11 cellular contexts compared by ENCODE assay signal in the genomic region with DNA sequence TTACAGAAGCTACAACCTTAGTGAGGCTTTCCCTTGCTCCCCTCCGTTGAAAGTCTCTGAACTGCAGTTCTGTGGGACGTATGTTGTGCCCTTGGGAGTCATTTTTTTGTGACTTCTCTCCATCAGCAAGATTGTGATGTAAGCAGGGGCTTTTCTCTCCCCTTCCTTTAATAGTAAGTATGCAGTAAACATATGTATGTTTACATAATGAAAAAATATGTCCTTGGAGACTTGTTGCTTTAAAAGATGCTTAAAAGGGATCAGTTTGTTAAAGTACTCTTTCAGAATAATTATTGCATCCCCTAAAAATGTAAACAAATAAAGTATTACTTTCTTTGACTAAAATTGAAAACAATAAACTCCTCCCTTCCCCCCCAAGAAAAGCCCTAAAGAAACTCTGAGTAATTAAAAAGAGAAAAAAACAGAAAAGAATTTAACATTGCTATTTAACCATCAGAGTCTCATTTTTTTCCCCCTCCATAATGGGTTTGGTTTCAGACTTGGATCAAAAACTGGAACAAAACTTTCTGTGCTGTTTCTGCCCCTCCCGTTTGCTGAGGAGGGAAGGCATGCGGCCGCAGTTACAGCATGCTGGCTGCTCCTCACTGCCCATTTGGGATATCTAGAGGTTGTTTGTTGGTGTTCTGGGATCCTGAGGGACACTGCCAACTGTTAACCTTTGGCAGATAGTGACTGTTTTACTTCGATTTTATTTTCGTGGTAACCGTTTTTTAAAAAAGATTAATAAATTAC. TPM values are rescaled to one million over a fixed set of nuclear protein-coding genes. Genes with fewer than 3 reads are reported as not detected.
DNase-seq lines count a peak whose midpoint lies in the region; ATAC-seq and TF ChIP-seq lines count a peak whose summit lies in the region.
"Had no signal": no experiment of that assay in that cellular context is flagged by ENCODE, and none has a peak within 500 bp of the region (broad histone marks: within the 10 kb centered on the region; RNA-seq: fewer than 3 reads in every experiment).

No MANE protein-coding gene starts in this region.

- H3K4me3 ChIP-seq in GM23248 (peak overlapping the region; percentile 50), smooth muscle cell (no peak overlapping the region)

- peak overlapping the region; percentile 95 for H3K27ac ChIP-seq in GM23248
- peak overlapping the region; percentile 20 for H3K27ac ChIP-seq in cingulate gyrus (ENCODE audit: low read depth, low read length)
- peak overlapping the region; percentile 96 for H3K27ac ChIP-seq in smooth muscle cell (ENCODE audit: low read depth)

- peaks cover 96% of the 10 kb centered on the region for H3F3A ChIP-seq in GM23248 (ENCODE audit: insufficient read depth)
- H3F3A ChIP-seq in smooth muscle cell (ENCODE audit: low read depth): peaks cover 33% of the 10 kb centered on the region

- H3K9me3 ChIP-seq in GM23248 (ENCODE audit: low read depth) (no peaks in the 10 kb centered on the region), smooth muscle cell (replicated peaks; ENCODE audit: low read depth) (no peaks in the 10 kb centered on the region)

- peak; percentile 65 for DNase-seq in GM23248
- DNase-seq in left lobe of liver (ENCODE audit: low spot score): no peak
- no peak for DNase-seq in smooth muscle cell (lab: John Stamatoyannopoulos, UW; ENCODE audit: unreplicated experiment)
- no peak for DNase-seq in activated CD8-positive, alpha-beta memory T cell treated with anti-CD3 and anti-CD28 coated beads, Interleukin-2, amount 50 U/mL, for 48 hours
- no peak for DNase-seq in kidney tubule cell (ENCODE audit: low spot score)
- DNase-seq: CD4-positive, CD25-positive, alpha-beta regulatory T cell; NCI-H1694; NK-92 treated with Interleukin-12 subunit alpha and Interleukin-12 subunit beta, amount 100 ng/mL, for 24 hours had no signal

- ATAC-seq in left lobe of liver (peak; percentile 60), HG03520 (IDR thresholded peaks at IDR 0.05; ENCODE audit: unreplicated experiment) (no peak), GM21576 (IDR thresholded peaks at IDR 0.05; ENCODE audit: unreplicated experiment) (no peak)

- peak overlapping the region; percentile 83 for H3K4me2 ChIP-seq in GM23248 (ENCODE audit: unreplicated experiment)
- H3K4me2 ChIP-seq in smooth muscle cell: peak overlapping the region; percentile 23

- H3K9me2 ChIP-seq in GM23248 (ENCODE audit: insufficient read depth): no peaks in the 10 kb centered on the region

- in situ Hi-C loops in GM23248 (cut with MboI): no loop called here

- H3K9ac ChIP-seq in GM23248: peak overlapping the region; percentile 72
- H3K9ac ChIP-seq in smooth muscle cell (ENCODE audit: low read depth): no peak overlapping the region

- peaks cover 99% of the 10 kb centered on the region for H3K4me1 ChIP-seq in GM23248 (ENCODE audit: insufficient read depth)
- H3K4me1 ChIP-seq in smooth muscle cell (ENCODE audit: low read depth): peaks cover 63% of the 10 kb centered on the region

- H4K20me1 ChIP-seq in GM23248 (ENCODE audit: insufficient read depth) (no peaks in the 10 kb centered on the region), smooth muscle cell (ENCODE audit: low read depth) (peaks cover 44% of the 10 kb centered on the region)

- TF ChIP-seq CTCF in smooth muscle cell (IDR thresholded peaks at IDR 0.05; ENCODE audit: borderline replicate concordance, insufficient read depth, poor library complexity, severe bottlenecking): no peak

- H3K79me2 ChIP-seq in GM23248 (ENCODE audit: insufficient read depth) (peaks cover 100% of the 10 kb centered on the region), smooth muscle cell (ENCODE audit: low read depth) (peaks cover 100% of the 10 kb centered on the region)

- H3K27me3 ChIP-seq in GM23248 (replicated peaks; ENCODE audit: insufficient read depth): no peaks in the 10 kb centered on the region
- no peaks in the 10 kb centered on the region for H3K27me3 ChIP-seq in smooth muscle cell (ENCODE audit: low read depth)

- H2AFZ ChIP-seq in GM23248 (no peak overlapping the region), smooth muscle cell (ENCODE audit: low read depth) (no peak overlapping the region)

- H3K36me3 ChIP-seq in GM23248 (ENCODE audit: low read depth) (no peaks in the 10 kb centered on the region), smooth muscle cell (ENCODE audit: low read depth) (no peaks in the 10 kb centered on the region)

- WGBS in GM23248 (ENCODE audit: low coverage in 1 of 2, low lambda C conversion rate in 2 of 2, missing lambda C conversion rate in 2 of 2), 2 experiments: 26 to 33% methylated on average over 8 of the region's 8 CpGs
- 51% methylated on average over 8 of the region's 8 CpGs for WGBS in smooth muscle cell (ENCODE audit: low lambda C conversion rate)

RNA-seq across cellular contexts. Expression of a gene that starts 40.2 kb away (rescaled TPM):
- 171 and 198 TPM in 2 replicates for total RNA-seq in GM23248 (2014; rRNA removed; shearing (Covaris generic))
- polyA plus RNA-seq in GM23248 (2016; fragmentation: Nextera tagmentation; extraction: Ambion mirVana): 19.0 and 28.1 TPM in 2 replicates
- total RNA-seq in left lobe of liver: 34.9 TPM
- total RNA-seq in smooth muscle cell: 109 and 118 TPM in 2 replicates
- polyA plus RNA-seq in smooth muscle cell: 10.2 and 30.3 TPM in 2 replicates

Comparison
In these comparisons a context has a peak if more than half of its experiments do, and no peak if none do; other contexts are left out.
1. H3K27ac ChIP-seq: peak in every context shown above with its lines; median percentile 96 in smooth muscle cell; 95 in GM23248; 20 in cingulate gyrus.